17 cellular contexts compared by ENCODE assay signal in genomic region chr11:60457576-60457975, GRCh38. TPM values are rescaled to one million over a fixed set of nuclear protein-coding genes. Genes with fewer than 3 reads are reported as not detected.
DNase-seq lines count a peak whose midpoint lies in the region; ATAC-seq, FAIRE-seq and TF ChIP-seq lines count a peak whose summit lies in the region.
"Had no signal": no experiment of that assay in that cellular context is flagged by ENCODE, and none has a peak within 500 bp of the region (broad histone marks: within the 10 kb centered on the region; RNA-seq: fewer than 3 reads in every experiment).

No MANE protein-coding gene starts in this region.

- DNase-seq in CD8-positive, alpha-beta T cell = no peak
- no peak for DNase-seq in hepatocyte (ENCODE audit: low spot score)
- DNase-seq in NCI-H2227 (lab: John Stamatoyannopoulos, UW; ENCODE audit: unreplicated experiment) = no peak
- DNase-seq in mesenchymal stem cell = no peak
- no peak for DNase-seq in HTR-8/SVneo (ENCODE audit: insufficient read length, low spot score)
- DNase-seq: activated T-cell treated with anti-CD3 and anti-CD28 coated beads, Interleukin-2, amount 50 U/mL, for 1 hour; DMS79 treated with DMSO at 0.1 percent for 48 hours; MM.1S; NK-92 treated with Interleukin-12 subunit alpha and Interleukin-12 subunit beta, amount 100 ng/mL, for 24 hours; T-helper 2 cell had no signal

- POLR2A ChIA-PET in CD8-positive, alpha-beta T cell (lab: Charles Lee) = no interaction called here

- no peak overlapping the region for H3K9ac ChIP-seq in mesenchymal stem cell (ENCODE audit: low read length)

- no peak overlapping the region for H3K4me3 ChIP-seq in CD8-positive, alpha-beta T cell (ENCODE audit: low read depth, low read length)
- no peak overlapping the region for H3K4me3 ChIP-seq in hepatocyte
- H3K4me3 ChIP-seq in mesenchymal stem cell (ENCODE audit: insufficient read depth in 1 of 2, low read depth in 1 of 2, low read length in 2 of 2) = no peak overlapping the region

- H2AFZ ChIP-seq in hepatocyte (no peak overlapping the region), mesenchymal stem cell (ENCODE audit: low read depth, low read length) (no peak overlapping the region)

- CTCF ChIA-PET in CD8-positive, alpha-beta T cell (lab: Charles Lee) = no interaction called here

- no peaks in the 10 kb centered on the region for H3K9me3 ChIP-seq in CD8-positive, alpha-beta T cell (ENCODE audit: low read length)
- H3K9me3 ChIP-seq in hepatocyte (ENCODE audit: low read depth) (no peaks in the 10 kb centered on the region), mesenchymal stem cell (ENCODE audit: control insufficient read depth, low read length) (no peaks in the 10 kb centered on the region)

- H2BK15ac ChIP-seq in mesenchymal stem cell (ENCODE audit: low read depth, poor library complexity, severe bottlenecking) = no peak overlapping the region

- 69% methylated on average over 3 of the region's 3 CpGs for WGBS in hepatocyte (ENCODE audit: low lambda C conversion rate, missing lambda C conversion rate)
- 69% methylated on average over 1 of the region's 3 CpGs for WGBS in mesenchymal stem cell

- H3K27me3 ChIP-seq in CD8-positive, alpha-beta T cell (ENCODE audit: insufficient read depth, low read length) = no peaks in the 10 kb centered on the region
- no peaks in the 10 kb centered on the region for H3K27me3 ChIP-seq in hepatocyte
- H3K27me3 ChIP-seq in mesenchymal stem cell (ENCODE audit: control insufficient read depth in 1 of 2, insufficient read depth in 1 of 2, low read length in 2 of 2) = peaks cover 0 to 4% of the 10 kb centered on the region in 2 experiments

- no peak overlapping the region for H4K91ac ChIP-seq in mesenchymal stem cell (ENCODE audit: low read length)

- no peaks in the 10 kb centered on the region for H3K79me1 ChIP-seq in mesenchymal stem cell (replicated peaks; ENCODE audit: low read length, poor library complexity, severe bottlenecking)

- no peak overlapping the region for H3K27ac Mint-ChIP-seq in CD8-positive, alpha-beta T cell

- no peak overlapping the region for H3K4ac ChIP-seq in mesenchymal stem cell (ENCODE audit: low read depth in 1 of 2, low read length in 2 of 2)

- H3K4me2 ChIP-seq in hepatocyte (no peak overlapping the region), mesenchymal stem cell (ENCODE audit: low read length, poor library complexity, severe bottlenecking) (no peak overlapping the region)

- no peak for FAIRE-seq in HTR-8/SVneo (lab: Jason Lieb, UNC)
- FAIRE-seq: bronchial epithelial cell had no signal

- H3K4me1 ChIP-seq in CD8-positive, alpha-beta T cell (ENCODE audit: insufficient read depth, low read length) = no peaks in the 10 kb centered on the region
- H3K4me1 ChIP-seq in hepatocyte (ENCODE audit: insufficient read depth) (no peaks in the 10 kb centered on the region), mesenchymal stem cell (ENCODE audit: control insufficient read depth, insufficient read depth, low read depth, low read length) (no peaks in the 10 kb centered on the region)

- H2BK5ac ChIP-seq in mesenchymal stem cell (ENCODE audit: low read depth, low read length, poor library complexity, severe bottlenecking) = no peak overlapping the region

- no peak overlapping the region for H2BK120ac ChIP-seq in mesenchymal stem cell (ENCODE audit: low read depth, low read length)

- no peak overlapping the region for H4K8ac ChIP-seq in mesenchymal stem cell (ENCODE audit: low read length)

- no peak overlapping the region for H3K18ac ChIP-seq in mesenchymal stem cell (ENCODE audit: low read depth in 1 of 2, low read length in 2 of 2)

- peak overlapping the region; percentile 4 for H3K4me3 Mint-ChIP-seq in CD8-positive, alpha-beta T cell
- H3K4me3 Mint-ChIP-seq: neural crest cell had no signal

- H3K36me3 ChIP-seq in CD8-positive, alpha-beta T cell (ENCODE audit: insufficient read depth, low read length) = no peaks in the 10 kb centered on the region
- H3K36me3 ChIP-seq in hepatocyte (replicated peaks; ENCODE audit: insufficient read depth, low read depth) = no peaks in the 10 kb centered on the region
- no peaks in the 10 kb centered on the region for H3K36me3 ChIP-seq in mesenchymal stem cell (ENCODE audit: control insufficient read depth in 1 of 2, insufficient read depth in 2 of 2, low read depth in 1 of 2, low read length in 2 of 2)

- H3K27me3 Mint-ChIP-seq in CD8-positive, alpha-beta T cell (ENCODE audit: low read depth) = no peaks in the 10 kb centered on the region

- H3K4me1 Mint-ChIP-seq in CD8-positive, alpha-beta T cell (ENCODE audit: low read depth) = peaks cover 17% of the 10 kb centered on the region
- H3K4me1 Mint-ChIP-seq: neural crest cell had no signal

- H3K9me3 Mint-ChIP-seq in CD8-positive, alpha-beta T cell = no peaks in the 10 kb centered on the region
- H3K9me3 Mint-ChIP-seq: neural crest cell had no signal

- H3K9me2 ChIP-seq in hepatocyte (replicated peaks; ENCODE audit: insufficient read depth) = no peaks in the 10 kb centered on the region

- H2BK12ac ChIP-seq in mesenchymal stem cell (ENCODE audit: low read length in 2 of 2) = no peak overlapping the region

- no peak for ATAC-seq in CD8-positive, alpha-beta T cell
- ATAC-seq in GM19035 (IDR thresholded peaks at IDR 0.05; ENCODE audit: unreplicated experiment) (peak; percentile 42), HG02610 (IDR thresholded peaks at IDR 0.05; ENCODE audit: unreplicated experiment) (peak; percentile 29), HG03457 (IDR thresholded peaks at IDR 0.05; ENCODE audit: unreplicated experiment) (peak; percentile 34)

- no peaks in the 10 kb centered on the region for H3K79me2 ChIP-seq in hepatocyte

- H3K27ac ChIP-seq in CD8-positive, alpha-beta T cell (ENCODE audit: low read depth, low read length) = no peak overlapping the region
- H3K27ac ChIP-seq in hepatocyte (no peak overlapping the region), mesenchymal stem cell (ENCODE audit: low read length, poor library complexity, severe bottlenecking) (no peak overlapping the region)

- no peaks in the 10 kb centered on the region for H4K20me1 ChIP-seq in hepatocyte (ENCODE audit: insufficient read depth, poor library complexity, severe bottlenecking)

- H2AK5ac ChIP-seq in mesenchymal stem cell (ENCODE audit: low read length, severe bottlenecking) = no peak overlapping the region

- H3K23ac ChIP-seq in mesenchymal stem cell (ENCODE audit: low read length in 2 of 2) = no peak overlapping the region

- TF ChIP-seq CTCF in CD8-positive, alpha-beta T cell (IDR thresholded peaks at IDR 0.05) = no peak
- no peak for TF ChIP-seq CTCF in hepatocyte (IDR thresholded peaks at IDR 0.05; ENCODE audit: poor library complexity)

- H3K36me3 Mint-ChIP-seq in CD8-positive, alpha-beta T cell = no peaks in the 10 kb centered on the region

- H3K14ac ChIP-seq in mesenchymal stem cell (ENCODE audit: low read length in 2 of 2) = no peak overlapping the region

- intact Hi-C loops in CD8-positive, alpha-beta T cell (cut with DNase I, micrococcal nuclease) = no loop called here

RNA-seq across cellular contexts. Expression of gene MS4A1, which starts 1.9 kb away (rescaled TPM):
- 10 to 100 TPM; 12.3 to 13.2 TPM for total RNA-seq in CD8-positive, alpha-beta T cell
- total RNA-seq in hepatocyte = not detected in 2 replicates
- polyA plus RNA-seq in hepatocyte = not detected in 2 replicates
- polyA plus RNA-seq in mesenchymal stem cell (2013, experiment 1 of 2) = not detected
- not detected for polyA plus RNA-seq in mesenchymal stem cell (2013, experiment 2 of 2)
- total RNA-seq: A673, bronchial epithelial cell, kidney epithelial cell, neural crest cell had no signal

RNA-seq across cellular contexts. Expression of gene MS4A5, which starts 28.2 kb away (rescaled TPM):
- total RNA-seq in CD8-positive, alpha-beta T cell = not detected
- total RNA-seq in hepatocyte = not detected in 2 replicates
- not detected in 2 replicates for polyA plus RNA-seq in hepatocyte
- polyA plus RNA-seq in mesenchymal stem cell (2013, experiment 1 of 2) = not detected
- polyA plus RNA-seq in mesenchymal stem cell (2013, experiment 2 of 2) = not detected
- total RNA-seq: A673, bronchial epithelial cell, kidney epithelial cell, neural crest cell had no signal

RNA-seq across cellular contexts. Expression of gene MS4A12, which starts 35.0 kb away (rescaled TPM):
- total RNA-seq in CD8-positive, alpha-beta T cell = not detected
- not detected in 2 replicates for total RNA-seq in hepatocyte
- polyA plus RNA-seq in hepatocyte = not detected in 2 replicates
- not detected for polyA plus RNA-seq in mesenchymal stem cell (2013, experiment 1 of 2)
- polyA plus RNA-seq in mesenchymal stem cell (2013, experiment 2 of 2) = not detected
- total RNA-seq: A673, bronchial epithelial cell, kidney epithelial cell, neural crest cell had no signal

RNA-seq across cellular contexts. Expression of gene MS4A13, which starts 57.6 kb away (rescaled TPM):
- not detected for total RNA-seq in CD8-positive, alpha-beta T cell
- total RNA-seq in hepatocyte = not detected in 2 replicates
- not detected in 2 replicates for polyA plus RNA-seq in hepatocyte
- not detected for polyA plus RNA-seq in mesenchymal stem cell (2013, experiment 1 of 2)
- not detected for polyA plus RNA-seq in mesenchymal stem cell (2013, experiment 2 of 2)
- total RNA-seq: A673, bronchial epithelial cell, kidney epithelial cell, neural crest cell had no signal

Comparison
In these comparisons a context has a peak if more than half of its experiments do, and no peak if none do; other contexts are left out.
1. RNA of gene MS4A1, which starts 1.9 kb away (total RNA-seq): 12.3 to 13.2 TPM in CD8-positive, alpha-beta T cell; not detected in hepatocyte; every median in the first group is over 10 times any median in the second.